In the genomic region with DNA sequence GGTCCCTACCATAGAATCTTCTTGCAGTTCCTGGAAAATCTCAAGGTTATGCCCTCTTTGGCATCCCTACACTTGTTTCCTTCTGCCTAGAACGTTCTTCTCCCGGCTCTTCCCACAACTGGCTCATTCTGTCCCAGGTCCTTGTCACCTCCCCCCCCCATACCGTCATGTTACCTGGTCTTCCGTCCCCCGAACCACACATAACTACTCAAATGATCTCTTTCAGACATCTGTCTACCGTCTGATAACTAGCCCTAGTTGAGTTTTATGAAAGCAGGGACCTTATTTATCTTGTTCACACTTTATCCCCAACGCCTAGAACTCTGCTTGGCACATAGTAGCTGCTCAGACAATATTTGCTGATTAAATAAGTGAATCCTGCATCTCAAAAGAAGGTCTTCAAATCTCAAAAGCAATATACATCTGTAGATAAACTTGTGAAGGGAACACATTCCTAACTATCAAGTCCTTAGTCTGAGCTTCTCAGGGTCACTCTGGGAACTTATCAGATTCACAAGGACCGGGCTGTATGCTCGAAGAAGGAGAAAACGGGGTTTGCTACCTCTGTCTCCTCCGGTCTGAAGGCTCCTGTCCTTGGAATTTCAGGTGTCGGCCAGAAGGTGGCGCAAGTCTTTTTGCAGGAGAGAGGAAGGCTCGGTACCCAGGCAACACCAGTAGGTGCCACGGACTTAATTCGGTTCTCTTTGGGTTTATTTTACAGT, we compare ENCODE assay signal across 8 cellular contexts. TPM values are rescaled to one million over a fixed set of nuclear protein-coding genes. Genes with fewer than 3 reads are reported as not detected.
DNase-seq lines count a peak whose midpoint lies in the region; ATAC-seq, FAIRE-seq and TF ChIP-seq lines count a peak whose summit lies in the region.

No MANE protein-coding gene starts in this region.

- ATAC-seq in GM19025 (IDR thresholded peaks at IDR 0.05; ENCODE audit: low read depth, unreplicated experiment), result peak; percentile 76
- peak; percentile 94 for ATAC-seq in HG03354 (IDR thresholded peaks at IDR 0.05; ENCODE audit: poor library complexity, severe bottlenecking, unreplicated experiment)
- ATAC-seq in naive thymus-derived CD4-positive, alpha-beta T cell, result peak; percentile 75
- ATAC-seq in stimulated activated effector memory CD8-positive, alpha-beta T cell treated with anti-CD3 and anti-CD28 coated beads, Interleukin-12 subunit alpha, Interleukin-12 subunit beta, amount 100 ng/mL, for 72 hours, result peak; percentile 46

- H3K4me1 Mint-ChIP-seq in naive thymus-derived CD4-positive, alpha-beta T cell, result peaks cover 62 to 100% (median 94%) of the 10 kb centered on the region in 7 donors
- H3K4me1 Mint-ChIP-seq in stimulated activated effector memory CD8-positive, alpha-beta T cell treated with anti-CD3 and anti-CD28 coated beads, Interleukin-12 subunit alpha, Interleukin-12 subunit beta, amount 100 ng/mL, for 72 hours, result peaks cover 82% of the 10 kb centered on the region

- CTCF ChIA-PET in naive thymus-derived CD4-positive, alpha-beta T cell (lab: Charles Lee), result interaction anchor here (0.7 to 20.9 kb wide), 18 partner anchors 9 to 1857 kb away, joined by 3 to 430 read pairs (median 6); a partner anchor contains a TSS

- H3K27ac ChIP-seq in naive thymus-derived CD4-positive, alpha-beta T cell (ENCODE audit: low read depth, low read length), result peak overlapping the region; percentile 66

- H3K27ac Mint-ChIP-seq in naive thymus-derived CD4-positive, alpha-beta T cell, result peak overlapping the region; percentile 81 to 98 (median 93)
- H3K27ac Mint-ChIP-seq in stimulated activated effector memory CD8-positive, alpha-beta T cell treated with anti-CD3 and anti-CD28 coated beads, Interleukin-12 subunit alpha, Interleukin-12 subunit beta, amount 100 ng/mL, for 72 hours, result peak overlapping the region; percentile 88

- DNase-seq in BE2C (peak; percentile 67), NCI-H82 treated with DMSO at 0.1 percent for 48 hours (lab: John Stamatoyannopoulos, UW; ENCODE audit: unreplicated experiment) (peak; percentile 1)
- DNase-seq in activated CD8-positive, alpha-beta memory T cell treated with anti-CD3 and anti-CD28 coated beads for 4 hours (ENCODE audit: low read depth in 2 of 2), result peak; percentile 54 to 63
- peak; percentile 62 to 82 (median 77) for DNase-seq in naive thymus-derived CD4-positive, alpha-beta T cell
- DNase-seq in stimulated activated effector memory CD8-positive, alpha-beta T cell treated with anti-CD3 and anti-CD28 coated beads, Interleukin-12 subunit alpha, Interleukin-12 subunit beta, amount 100 ng/mL, for 72 hours (ENCODE audit: low spot score in 2 of 2), result peak; percentile 69 to 86

- no peaks in the 10 kb centered on the region for H3K36me3 ChIP-seq in BE2C
- H3K36me3 ChIP-seq in naive thymus-derived CD4-positive, alpha-beta T cell (ENCODE audit: control insufficient read depth in 2 of 3, insufficient read depth in 3 of 3, low read length in 3 of 3), result peaks cover 37 to 75% (median 58%) of the 10 kb centered on the region in 3 experiments

- FAIRE-seq in endometrium (lab: Jason Lieb, UNC), result peak; percentile 23

- no peaks in the 10 kb centered on the region for H3K9me3 ChIP-seq in BE2C
- no peaks in the 10 kb centered on the region for H3K9me3 ChIP-seq in naive thymus-derived CD4-positive, alpha-beta T cell (ENCODE audit: control insufficient read depth in 2 of 3, low read length in 3 of 3)

- no peaks in the 10 kb centered on the region for H3K4me1 ChIP-seq in BE2C
- H3K4me1 ChIP-seq in naive thymus-derived CD4-positive, alpha-beta T cell (ENCODE audit: control insufficient read depth in 2 of 2, insufficient read depth in 2 of 2, low read length in 2 of 2), result peaks cover 69 to 75% of the 10 kb centered on the region in 2 donors

- no peaks in the 10 kb centered on the region for H3K27me3 Mint-ChIP-seq in naive thymus-derived CD4-positive, alpha-beta T cell

- H3K4me3 ChIP-seq in BE2C (ENCODE audit: low read depth, low read length), result peak overlapping the region; percentile 17
- no peak overlapping the region for H3K4me3 ChIP-seq in naive thymus-derived CD4-positive, alpha-beta T cell (ENCODE audit: low read length)

- peaks cover 11 to 75% (median 59%) of the 10 kb centered on the region in 5 donors for H3K36me3 Mint-ChIP-seq in naive thymus-derived CD4-positive, alpha-beta T cell
- H3K36me3 Mint-ChIP-seq in stimulated activated effector memory CD8-positive, alpha-beta T cell treated with anti-CD3 and anti-CD28 coated beads, Interleukin-12 subunit alpha, Interleukin-12 subunit beta, amount 100 ng/mL, for 72 hours, result peaks cover 100% of the 10 kb centered on the region

- H3K27me3 ChIP-seq in BE2C, result peaks cover 41% of the 10 kb centered on the region
- H3K27me3 ChIP-seq in naive thymus-derived CD4-positive, alpha-beta T cell (ENCODE audit: control insufficient read depth in 2 of 2, insufficient read depth in 2 of 2, low read length in 2 of 2), result no peaks in the 10 kb centered on the region

- intact Hi-C loops in naive thymus-derived CD4-positive, alpha-beta T cell (cut with micrococcal nuclease), result loop anchor here (1.0 to 10.0 kb wide), 9 partner anchors 11 to 1907 kb away; a partner anchor contains a TSS

- POLR2A ChIA-PET in naive thymus-derived CD4-positive, alpha-beta T cell (lab: Charles Lee), result interaction anchor here (0.7 to 6.1 kb wide), 16 partner anchors 8 to 148 kb away, joined by 3 to 95 read pairs (median 8); a partner anchor contains a TSS

- TF ChIP-seq CTCF in BE2C (IDR thresholded peaks at IDR 0.05; ENCODE audit: low read depth, low read length), result peak; percentile 92

- H3K9me3 Mint-ChIP-seq in naive thymus-derived CD4-positive, alpha-beta T cell, result peaks cover 0 to 1% (median 0%) of the 10 kb centered on the region in 11 donors
- no peaks in the 10 kb centered on the region for H3K9me3 Mint-ChIP-seq in stimulated activated effector memory CD8-positive, alpha-beta T cell treated with anti-CD3 and anti-CD28 coated beads, Interleukin-12 subunit alpha, Interleukin-12 subunit beta, amount 100 ng/mL, for 72 hours

- peak overlapping the region; percentile 63 to 81 (median 73) for H3K4me3 Mint-ChIP-seq in naive thymus-derived CD4-positive, alpha-beta T cell
- H3K4me3 Mint-ChIP-seq in stimulated activated effector memory CD8-positive, alpha-beta T cell treated with anti-CD3 and anti-CD28 coated beads, Interleukin-12 subunit alpha, Interleukin-12 subunit beta, amount 100 ng/mL, for 72 hours, result peak overlapping the region; percentile 61

RNA-seq across cellular contexts. Expression of a gene that starts 30.0 kb away (rescaled TPM):
- not detected for polyA plus RNA-seq in BE2C (2012; ENCODE audit: insufficient read depth, insufficient read length, low read depth)
- total RNA-seq in naive thymus-derived CD4-positive, alpha-beta T cell, result 100 to 1,000 TPM; 291 to 414 (median 306) TPM
- polyA plus RNA-seq in naive thymus-derived CD4-positive, alpha-beta T cell, result 100 to 1,000 TPM; 189 to 295 TPM

RNA-seq across cellular contexts. Expression of a gene that starts 34.8 kb away (rescaled TPM):
- polyA plus RNA-seq in BE2C (2012; ENCODE audit: insufficient read depth, insufficient read length, low read depth), result not detected
- not detected for total RNA-seq in naive thymus-derived CD4-positive, alpha-beta T cell
- polyA plus RNA-seq in naive thymus-derived CD4-positive, alpha-beta T cell, result 1 to 10 TPM; 1.6 to 2.0 TPM

Comparison
In these comparisons a context has a peak if more than half of its experiments do, and no peak if none do; other contexts are left out.
1. DNase-seq: peak in every context shown above with its lines; median percentile 78 in stimulated activated effector memory CD8-positive, alpha-beta T cell treated with anti-CD3 and anti-CD28 coated beads, Interleukin-12 subunit alpha, Interleukin-12 subunit beta, amount 100 ng/mL, for 72 hours; 77 in naive thymus-derived CD4-positive, alpha-beta T cell; 67 in BE2C; 58 in activated CD8-positive, alpha-beta memory T cell treated with anti-CD3 and anti-CD28 coated beads for 4 hours; 1 in NCI-H82 treated with DMSO at 0.1 percent for 48 hours.